17 cellular contexts compared by ENCODE assay signal in genomic region chr13:87666826-87667225, GRCh38. TPM values are rescaled to one million over a fixed set of nuclear protein-coding genes. Genes with fewer than 3 reads are reported as not detected.
"Had no signal": no experiment of that assay in that cellular context is flagged by ENCODE, and none has a peak within 500 bp of the region (broad histone marks: within the 10 kb centered on the region; RNA-seq: fewer than 3 reads in every experiment).

No MANE protein-coding gene starts in this region.

- H3K9me3 Mint-ChIP-seq: activated naive CD4-positive, alpha-beta T cell treated with anti-CD3 and anti-CD28 coated beads, Interleukin-2, amount 50 U/mL, for 72 hours; activated T-cell treated with anti-CD3 and anti-CD28 coated beads, Interleukin-2, amount 50 U/mL, for 24 hours; dendritic cell treated with granulocyte-macrophage colony-stimulating factor and Interleukin-4, amounts not matched to agents 40 ng/mL and 50 ng/mL, for 4 days; effector memory CD8-positive, alpha-beta T cell had no signal

- H3K27ac Mint-ChIP-seq: activated naive CD4-positive, alpha-beta T cell treated with anti-CD3 and anti-CD28 coated beads, Interleukin-2, amount 50 U/mL, for 72 hours; activated T-cell treated with anti-CD3 and anti-CD28 coated beads, Interleukin-2, amount 50 U/mL, for 24 hours; dendritic cell treated with granulocyte-macrophage colony-stimulating factor and Interleukin-4, amounts not matched to agents 40 ng/mL and 50 ng/mL, for 4 days; effector memory CD8-positive, alpha-beta T cell had no signal

- H3K36me3 Mint-ChIP-seq: activated naive CD4-positive, alpha-beta T cell treated with anti-CD3 and anti-CD28 coated beads, Interleukin-2, amount 50 U/mL, for 72 hours had no signal

- H3K4me3 Mint-ChIP-seq: activated T-cell treated with anti-CD3 and anti-CD28 coated beads, Interleukin-2, amount 50 U/mL, for 24 hours; dendritic cell treated with granulocyte-macrophage colony-stimulating factor and Interleukin-4, amounts not matched to agents 40 ng/mL and 50 ng/mL, for 4 days; effector memory CD8-positive, alpha-beta T cell had no signal

- DNase-seq: activated CD4-positive, alpha-beta T cell treated with anti-CD3 and anti-CD28 coated beads, Interleukin-2, amount 50 U/mL, for 4 hours; activated CD4-positive, CD25-positive, alpha-beta regulatory T cell; activated effector memory CD4-positive, alpha-beta T cell treated with anti-CD3 and anti-CD28 coated beads, Interleukin-2, amount 50 U/mL, for 16 hours; activated T-cell treated with anti-CD3 and anti-CD28 coated beads, Interleukin-2, amount 50 U/mL, for 24 hours; amniotic stem cell; body of pancreas; effector memory CD8-positive, alpha-beta T cell; kidney; left ventricle myocardium superior; sigmoid colon; stimulated activated CD4-positive, alpha-beta T cell treated with anti-CD3 and anti-CD28 coated beads, Interleukin-12 subunit alpha, Interleukin-12 subunit beta, amount 100 ng/mL, for 4 hours; stimulated activated CD4-positive, alpha-beta T cell treated with anti-CD3 and anti-CD28 coated beads, Interleukin-2, amount 100 ng/mL, for 48 hours; stimulated activated naive CD8-positive, alpha-beta T cell treated with anti-CD3 and anti-CD28 coated beads, Interleukin-15, Interleukin-2, amounts not matched to agents 100 U/mL and 50 U/mL, for 24 hours; upper lobe of left lung had no signal

- ATAC-seq: activated naive CD4-positive, alpha-beta T cell treated with anti-CD3 and anti-CD28 coated beads, Interleukin-2, amount 50 U/mL, for 72 hours; body of pancreas; effector memory CD8-positive, alpha-beta T cell; gastroesophageal sphincter; left ventricle myocardium superior; stimulated activated naive CD8-positive, alpha-beta T cell treated with anti-CD3 and anti-CD28 coated beads, Interleukin-15, Interleukin-2, amounts not matched to agents 100 U/mL and 50 U/mL, for 24 hours had no signal

RNA-seq across cellular contexts. Expression of gene SLITRK5, which starts 4.3 kb away (rescaled TPM):
- total RNA-seq: activated naive CD4-positive, alpha-beta T cell treated with anti-CD3 and anti-CD28 coated beads, Interleukin-2, amount 50 U/mL, for 72 hours had no signal
